8 cellular contexts compared by ENCODE assay signal in the genomic region with DNA sequence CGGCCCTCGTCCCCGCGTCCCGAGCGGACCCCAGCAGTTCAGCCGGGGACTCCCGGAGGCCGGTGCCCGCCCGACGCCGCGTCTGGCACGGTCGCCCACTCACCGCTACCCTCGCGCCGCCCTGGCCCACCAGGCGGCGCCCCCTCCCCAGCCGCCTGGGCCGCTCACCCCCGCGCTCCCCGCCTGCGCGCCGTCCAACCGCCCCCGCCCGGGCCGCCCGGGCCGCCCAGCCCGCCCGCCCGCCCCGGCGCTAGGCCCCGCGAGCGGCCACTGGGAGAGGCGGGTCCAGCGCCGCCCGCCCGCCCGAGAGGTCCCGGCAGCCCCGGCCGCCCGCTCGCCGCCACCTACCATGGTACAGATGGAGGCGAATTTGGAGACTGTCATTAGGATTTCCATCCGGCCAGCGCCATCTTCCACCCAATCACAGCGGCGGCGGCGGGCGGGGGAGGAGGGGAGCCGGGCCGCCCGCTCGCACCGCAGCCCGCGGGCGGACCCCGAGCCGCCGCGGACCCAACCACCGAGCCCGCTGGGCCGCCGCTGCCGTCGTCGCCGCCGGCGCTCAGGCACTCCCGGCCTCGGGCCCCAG. TPM values are rescaled to one million over a fixed set of nuclear protein-coding genes. Genes with fewer than 3 reads are reported as not detected.
DNase-seq lines count a peak whose midpoint lies in the region; ATAC-seq and TF ChIP-seq lines count a peak whose summit lies in the region.

A gene with protein sequence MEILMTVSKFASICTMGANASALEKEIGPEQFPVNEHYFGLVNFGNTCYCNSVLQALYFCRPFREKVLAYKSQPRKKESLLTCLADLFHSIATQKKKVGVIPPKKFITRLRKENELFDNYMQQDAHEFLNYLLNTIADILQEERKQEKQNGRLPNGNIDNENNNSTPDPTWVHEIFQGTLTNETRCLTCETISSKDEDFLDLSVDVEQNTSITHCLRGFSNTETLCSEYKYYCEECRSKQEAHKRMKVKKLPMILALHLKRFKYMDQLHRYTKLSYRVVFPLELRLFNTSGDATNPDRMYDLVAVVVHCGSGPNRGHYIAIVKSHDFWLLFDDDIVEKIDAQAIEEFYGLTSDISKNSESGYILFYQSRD (minus strand): TSS at position 568 of the 586 bp plus-strand sequence. CDS start 172 bp downstream, at position 396.

- no peaks in the 10 kb centered on the region for H3K27me3 Mint-ChIP-seq in T-helper 2 cell treated with Interferon-gamma antibody and Interleukin-4, amounts not matched to agents 5 μg/mL and 100 μg/mL, for 36 hours (ENCODE audit: low read depth)

- H3K4me3 ChIP-seq in BJ (ENCODE audit: low read depth, low read length) (peak within 1 kb of the TSS; percentile 79), colonic mucosa (peak within 1 kb of the TSS; percentile 75)

- peak within 1 kb of the TSS; percentile 99 for H3K4me3 Mint-ChIP-seq in T-helper 2 cell treated with Interferon-gamma antibody and Interleukin-4, amounts not matched to agents 5 μg/mL and 100 μg/mL, for 36 hours
- H3K4me3 Mint-ChIP-seq in stimulated activated effector memory CD8-positive, alpha-beta T cell treated with anti-CD3 and anti-CD28 coated beads, Interleukin-12 subunit alpha, Interleukin-12 subunit beta, amount 100 ng/mL, for 72 hours = peak within 1 kb of the TSS; percentile 89

- no peaks in the 10 kb centered on the region for H3K36me3 Mint-ChIP-seq in T-helper 2 cell treated with Interferon-gamma antibody and Interleukin-4, amounts not matched to agents 5 μg/mL and 100 μg/mL, for 36 hours (ENCODE audit: low read depth)
- peaks cover 21% of the 10 kb centered on the region for H3K36me3 Mint-ChIP-seq in stimulated activated effector memory CD8-positive, alpha-beta T cell treated with anti-CD3 and anti-CD28 coated beads, Interleukin-12 subunit alpha, Interleukin-12 subunit beta, amount 100 ng/mL, for 72 hours

- no peaks in the 10 kb centered on the region for H3K27me3 ChIP-seq in BJ (ENCODE audit: control insufficient read depth, insufficient read depth, low read length)
- no peaks in the 10 kb centered on the region for H3K27me3 ChIP-seq in colonic mucosa

- H3K4me1 Mint-ChIP-seq in T-helper 2 cell treated with Interferon-gamma antibody and Interleukin-4, amounts not matched to agents 5 μg/mL and 100 μg/mL, for 36 hours (ENCODE audit: low read depth) = peaks cover 37% of the 10 kb centered on the region
- H3K4me1 Mint-ChIP-seq in stimulated activated effector memory CD8-positive, alpha-beta T cell treated with anti-CD3 and anti-CD28 coated beads, Interleukin-12 subunit alpha, Interleukin-12 subunit beta, amount 100 ng/mL, for 72 hours = peaks cover 53% of the 10 kb centered on the region

- POLR2A ChIA-PET in BJ (lab: Charles Lee) = interaction anchor here (0.6 kb wide), 1 partner anchor 106 kb away, joined by 5 read pairs; no protein-coding TSS in a partner anchor

- DNase-seq in BJ (ENCODE audit: low read depth) (no peak), colonic mucosa (no peak), lung microvascular endothelial cell (ENCODE audit: low read depth in 2 of 2) (peak; percentile 53 to 78), inferior parietal cortex (ENCODE audit: extremely low spot score) (no peak)
- DNase-seq in T-helper 2 cell treated with Interferon-gamma antibody and Interleukin-4, amounts not matched to agents 5 μg/mL and 100 μg/mL, for 36 hours (ENCODE audit: low spot score) = peak; percentile 32
- DNase-seq in stimulated activated effector memory CD8-positive, alpha-beta T cell treated with anti-CD3 and anti-CD28 coated beads, Interleukin-12 subunit alpha, Interleukin-12 subunit beta, amount 100 ng/mL, for 72 hours (ENCODE audit: low spot score in 2 of 2) = no peak

- peaks cover 5% of the 10 kb centered on the region for H3K4me1 ChIP-seq in colonic mucosa

- CTCF ChIA-PET in BJ (lab: Yijun Ruan, JAX) = no interaction called here

- H3K36me3 ChIP-seq in BJ (ENCODE audit: control insufficient read depth, insufficient read depth, low read length) (no peaks in the 10 kb centered on the region), colonic mucosa (no peaks in the 10 kb centered on the region)

- ATAC-seq in GM19023 (IDR thresholded peaks at IDR 0.05; ENCODE audit: unreplicated experiment) (peak; percentile 24), HG03196 (IDR thresholded peaks at IDR 0.05; ENCODE audit: unreplicated experiment) (peak; percentile 19)
- ATAC-seq in stimulated activated effector memory CD8-positive, alpha-beta T cell treated with anti-CD3 and anti-CD28 coated beads, Interleukin-12 subunit alpha, Interleukin-12 subunit beta, amount 100 ng/mL, for 72 hours = peak; percentile 33

- peak within 1 kb of the TSS; percentile 99 for H3K27ac Mint-ChIP-seq in T-helper 2 cell treated with Interferon-gamma antibody and Interleukin-4, amounts not matched to agents 5 μg/mL and 100 μg/mL, for 36 hours
- H3K27ac Mint-ChIP-seq in stimulated activated effector memory CD8-positive, alpha-beta T cell treated with anti-CD3 and anti-CD28 coated beads, Interleukin-12 subunit alpha, Interleukin-12 subunit beta, amount 100 ng/mL, for 72 hours = peak within 1 kb of the TSS; percentile 96

- peak within 1 kb of the TSS; percentile 79 to 97 for H3K9ac ChIP-seq in colonic mucosa (ENCODE audit: low read depth in 2 of 2, low read length in 2 of 2)

- intact Hi-C loops in colonic mucosa (cut with DNase I) = loop anchor here (5.0 kb wide), 1 partner anchor 81 kb away; a partner anchor contains a TSS

- no peaks in the 10 kb centered on the region for H3K9me3 Mint-ChIP-seq in T-helper 2 cell treated with Interferon-gamma antibody and Interleukin-4, amounts not matched to agents 5 μg/mL and 100 μg/mL, for 36 hours
- H3K9me3 Mint-ChIP-seq in stimulated activated effector memory CD8-positive, alpha-beta T cell treated with anti-CD3 and anti-CD28 coated beads, Interleukin-12 subunit alpha, Interleukin-12 subunit beta, amount 100 ng/mL, for 72 hours = no peaks in the 10 kb centered on the region

- peak within 1 kb of the TSS; percentile 95 for H3K27ac ChIP-seq in colonic mucosa

- TF ChIP-seq CTCF in BJ (IDR thresholded peaks at IDR 0.05; ENCODE audit: insufficient read depth, low read depth, low read length) (no peak), colonic mucosa (IDR thresholded peaks at IDR 0.05) (no peak)

- no peaks in the 10 kb centered on the region for H3K9me3 ChIP-seq in colonic mucosa

RNA-seq across cellular contexts. Expression of the gene that starts here (rescaled TPM):
- 4.4 and 11.3 TPM in 2 replicates for polyA plus RNA-seq in BJ (2011; rRNA removed)
- polyA minus RNA-seq in BJ (2011; rRNA and poly(A)+ RNA removed) = 4.3 and 4.4 TPM in 2 replicates
- total RNA-seq in colonic mucosa (10 to 100 TPM; 28.0 to 48.0 TPM), lung microvascular endothelial cell (20.0 and 27.8 TPM in 2 replicates)

Comparison
In these comparisons a context has a peak if more than half of its experiments do, and no peak if none do; other contexts are left out.
1. DNase-seq: peak in T-helper 2 cell treated with Interferon-gamma antibody and Interleukin-4, amounts not matched to agents 5 μg/mL and 100 μg/mL, for 36 hours (single experiment) and lung microvascular endothelial cell (2 of 2); none in BJ (single experiment), colonic mucosa (single experiment), stimulated activated effector memory CD8-positive, alpha-beta T cell treated with anti-CD3 and anti-CD28 coated beads, Interleukin-12 subunit alpha, Interleukin-12 subunit beta, amount 100 ng/mL, for 72 hours (0 of 2) and inferior parietal cortex (single experiment).
2. Peak in every context shown above with its lines, with median percentiles within 50 percentile points of each other: ATAC-seq.